29 cellular contexts compared by ENCODE assay signal in genomic region chr18:55868909-55869308, GRCh38.
DNase-seq lines count a peak whose midpoint lies in the region; ATAC-seq, FAIRE-seq and TF ChIP-seq lines count a peak whose summit lies in the region.
"Had no signal": no experiment of that assay in that cellular context is flagged by ENCODE, and none has a peak within 500 bp of the region (broad histone marks: within the 10 kb centered on the region; RNA-seq: fewer than 3 reads in every experiment).

No MANE protein-coding gene starts in this region.

- H3K9me2 ChIP-seq in SK-N-SH (no peaks in the 10 kb centered on the region), PC-3 (replicated peaks; ENCODE audit: low read length) (no peaks in the 10 kb centered on the region)

- H3K4me2 ChIP-seq in SK-N-SH (no peak overlapping the region), PC-3 (ENCODE audit: low read length) (no peak overlapping the region), smooth muscle cell (peak overlapping the region; percentile 29)
- H3K4me2 ChIP-seq: KMS-11 had no signal

- TF ChIP-seq CTCF in SK-N-SH (IDR thresholded peaks at IDR 0.05) (no peak), PC-3 (conservative IDR thresholded peaks at IDR 0.05; ENCODE audit: low read depth, low read length) (no peak), epithelial cell of esophagus (IDR thresholded peaks at IDR 0.05; ENCODE audit: insufficient read depth, low read depth, low read length, missing control alignments) (no peak), smooth muscle cell (IDR thresholded peaks at IDR 0.05; ENCODE audit: borderline replicate concordance, insufficient read depth, poor library complexity, severe bottlenecking) (no peak), colonic mucosa (IDR thresholded peaks at IDR 0.05) (no peak)

- ATAC-seq in SK-N-SH treated with all-trans-retinoic acid at 6 μM for 48 hours (peak; percentile 28; the same call in 1 of the 3 replicates), PC-3 (peak; percentile 88)
- ATAC-seq: right cardiac atrium; stimulated activated naive CD8-positive, alpha-beta T cell treated with anti-CD3 and anti-CD28 coated beads, Interleukin-15, amount 100 ng/mL, for 72 hours had no signal

- BruUV-seq in PC-3 (replicated peaks; lab: Mats Ljungman, UMichigan): no TSS peak

- H3K9ac ChIP-seq in SK-N-SH: no peak overlapping the region
- H3K9ac ChIP-seq in PC-3 (ENCODE audit: low read length): no peak overlapping the region
- H3K9ac ChIP-seq in smooth muscle cell (ENCODE audit: low read depth): no peak overlapping the region
- no peak overlapping the region for H3K9ac ChIP-seq in colonic mucosa (ENCODE audit: low read depth in 2 of 2, low read length in 2 of 2)
- H3K9ac ChIP-seq: KMS-11 had no signal

- H3K9me3 ChIP-seq in SK-N-SH: no peaks in the 10 kb centered on the region
- no peaks in the 10 kb centered on the region for H3K9me3 ChIP-seq in PC-3 (ENCODE audit: low read length)
- H3K9me3 ChIP-seq in smooth muscle cell (replicated peaks; ENCODE audit: low read depth): no peaks in the 10 kb centered on the region
- no peaks in the 10 kb centered on the region for H3K9me3 ChIP-seq in colonic mucosa
- H3K9me3 ChIP-seq: tibial artery had no signal

- H3K4me3 ChIP-seq in SK-N-SH (ENCODE audit: low read depth in 2 of 2, low read length in 1 of 2) (no peak overlapping the region), PC-3 (ENCODE audit: low read length) (no peak overlapping the region), epithelial cell of esophagus (ENCODE audit: low read length) (no peak overlapping the region), smooth muscle cell (no peak overlapping the region), colonic mucosa (no peak overlapping the region)
- H3K4me3 ChIP-seq: tibial artery had no signal

- peaks cover 10% of the 10 kb centered on the region for H3F3A ChIP-seq in SK-N-SH (replicated peaks; ENCODE audit: insufficient read depth)
- H3F3A ChIP-seq in PC-3 (ENCODE audit: low read length, unreplicated experiment): no peaks in the 10 kb centered on the region
- no peaks in the 10 kb centered on the region for H3F3A ChIP-seq in smooth muscle cell (ENCODE audit: low read depth)

- H3K27ac ChIP-seq in SK-N-SH (ENCODE audit: low read depth in 2 of 2, low read length in 1 of 2): peak overlapping the region in 1 of 2 experiments; percentile 43; a peak in 1 of 4 replicates
- no peak overlapping the region; the same call in 1 of the 2 replicates for H3K27ac ChIP-seq in PC-3 (ENCODE audit: low read length)
- no peak overlapping the region for H3K27ac ChIP-seq in smooth muscle cell (ENCODE audit: low read depth)
- no peak overlapping the region for H3K27ac ChIP-seq in colonic mucosa
- H3K27ac ChIP-seq: epithelial cell of prostate, KMS-11, tibial artery had no signal

- intact Hi-C loops in PC-3 (cut with micrococcal nuclease): no loop called here
- intact Hi-C loops in colonic mucosa (cut with DNase I): no loop called here
- intact Hi-C loops in activated CD4-positive, alpha-beta T cell treated with anti-CD3 and anti-CD28 coated beads, Interleukin-2, amount 10 ng/mL, durations not matched to agents 24 days and 14 days (cut with micrococcal nuclease): no loop called here

- no peaks in the 10 kb centered on the region for H3K4me1 Mint-ChIP-seq in activated CD4-positive, alpha-beta T cell treated with anti-CD3 and anti-CD28 coated beads, Interleukin-2, amount 10 ng/mL, durations not matched to agents 24 days and 14 days
- H3K4me1 Mint-ChIP-seq: B cell; CD8-positive, alpha-beta memory T cell; central memory CD8-positive, alpha-beta T cell; stimulated activated naive CD8-positive, alpha-beta T cell treated with anti-CD3 and anti-CD28 coated beads, Interleukin-15, amount 100 ng/mL, for 72 hours had no signal

- H3K4me3 Mint-ChIP-seq in activated CD4-positive, alpha-beta T cell treated with anti-CD3 and anti-CD28 coated beads, Interleukin-2, amount 10 ng/mL, durations not matched to agents 24 days and 14 days: no peak overlapping the region
- H3K4me3 Mint-ChIP-seq: B cell; CD8-positive, alpha-beta memory T cell; central memory CD8-positive, alpha-beta T cell; neural crest cell; stimulated activated naive CD8-positive, alpha-beta T cell treated with anti-CD3 and anti-CD28 coated beads, Interleukin-15, amount 100 ng/mL, for 72 hours had no signal

- no peaks in the 10 kb centered on the region for H3K36me3 Mint-ChIP-seq in activated CD4-positive, alpha-beta T cell treated with anti-CD3 and anti-CD28 coated beads, Interleukin-2, amount 10 ng/mL, durations not matched to agents 24 days and 14 days (ENCODE audit: low read depth)
- H3K36me3 Mint-ChIP-seq: CD8-positive, alpha-beta memory T cell had no signal

- H3K36me3 ChIP-seq in SK-N-SH (replicated peaks in 1 of 2; ENCODE audit: control insufficient read depth in 1 of 2, insufficient read depth in 2 of 2, low read length in 1 of 2) (no peaks in the 10 kb centered on the region), PC-3 (ENCODE audit: low read depth, low read length) (no peaks in the 10 kb centered on the region), smooth muscle cell (ENCODE audit: low read depth) (no peaks in the 10 kb centered on the region), colonic mucosa (no peaks in the 10 kb centered on the region)
- H3K36me3 ChIP-seq: tibial artery had no signal

- DNase-seq in SK-N-SH: no peak
- DNase-seq in PC-3: peak; percentile 58
- peak; percentile 46 for DNase-seq in epithelial cell of esophagus (ENCODE audit: low read depth)
- no peak for DNase-seq in smooth muscle cell (lab: John Stamatoyannopoulos, UW; ENCODE audit: unreplicated experiment)
- no peak for DNase-seq in colonic mucosa
- DNase-seq in GM19239 (ENCODE audit: insufficient read length, low spot score): no peak
- no peak for DNase-seq in activated CD4-positive, alpha-beta T cell treated with anti-CD3 and anti-CD28 coated beads, Interleukin-2, amount 10 ng/mL, durations not matched to agents 24 days and 14 days
- DNase-seq: 8988T; activated CD4-positive, alpha-beta T cell treated with anti-CD3 and anti-CD28 coated beads for 4 hours; activated naive CD4-positive, alpha-beta T cell treated with anti-CD3 and anti-CD28 coated beads, Interleukin-2, amount 50 U/mL, for 16 hours; activated T-cell treated with anti-CD3 and anti-CD28 coated beads, Interleukin-2, amount 50 U/mL, for 48 hours; CD8-positive, alpha-beta memory T cell; DMS53; kidney; NCI-H1694; NCI-H2171; NCI-H524; right cardiac atrium; stimulated activated CD4-positive, alpha-beta T cell treated with anti-CD3 and anti-CD28 coated beads, Interleukin-12 subunit alpha, Interleukin-12 subunit beta, amount 100 ng/mL, for 4 hours; stimulated activated CD4-positive, alpha-beta T cell treated with anti-CD3 and anti-CD28 coated beads, Interleukin-4, amount 100 ng/mL, for 24 hours; stimulated activated naive CD8-positive, alpha-beta T cell treated with anti-CD3 and anti-CD28 coated beads, Interleukin-15, amount 100 ng/mL, for 72 hours; tibial artery had no signal

- CTCF ChIA-PET in SK-N-SH (lab: Yijun Ruan, JAX) (no interaction called here), PC-3 (lab: Charles Lee) (no interaction called here)

- TF ChIP-seq RAD21 in SK-N-SH (IDR thresholded peaks at IDR 0.05; ENCODE audit: low read length): no peak

- 88% methylated on average over 1 of the region's 1 CpG for WGBS in SK-N-SH (ENCODE audit: low lambda C conversion rate)
- 60% methylated on average over 1 of the region's 1 CpG for WGBS in smooth muscle cell (ENCODE audit: low lambda C conversion rate)

- H3K79me2 ChIP-seq in SK-N-SH (ENCODE audit: insufficient read depth): no peaks in the 10 kb centered on the region
- H3K79me2 ChIP-seq in PC-3 (ENCODE audit: low read length): no peaks in the 10 kb centered on the region
- H3K79me2 ChIP-seq in smooth muscle cell (ENCODE audit: low read depth): no peaks in the 10 kb centered on the region

- no peak for FAIRE-seq in GM19239 (lab: Jason Lieb, UNC)
- FAIRE-seq: kidney, RCC 7860 had no signal

- POLR2A ChIA-PET in SK-N-SH (lab: Yijun Ruan, JAX): no interaction called here
- POLR2A ChIA-PET in PC-3 (lab: Charles Lee; ENCODE audit: unreplicated experiment): no interaction called here

- H3K4me1 ChIP-seq in SK-N-SH (ENCODE audit: control insufficient read depth in 1 of 2, insufficient read depth in 2 of 2, low read depth in 1 of 2, low read length in 1 of 2): peaks cover 7 to 8% of the 10 kb centered on the region in 2 experiments; a peak in 3 of 4 replicates
- peaks cover 20% of the 10 kb centered on the region for H3K4me1 ChIP-seq in PC-3 (ENCODE audit: insufficient read depth, low read length)
- H3K4me1 ChIP-seq in smooth muscle cell (ENCODE audit: low read depth): peaks cover 5% of the 10 kb centered on the region
- no peaks in the 10 kb centered on the region for H3K4me1 ChIP-seq in colonic mucosa

- no peaks in the 10 kb centered on the region for H3K9me3 Mint-ChIP-seq in activated CD4-positive, alpha-beta T cell treated with anti-CD3 and anti-CD28 coated beads, Interleukin-2, amount 10 ng/mL, durations not matched to agents 24 days and 14 days
- H3K9me3 Mint-ChIP-seq: neural crest cell had no signal

- no peaks in the 10 kb centered on the region for H3K27me3 ChIP-seq in SK-N-SH (ENCODE audit: insufficient read depth)
- no peaks in the 10 kb centered on the region for H3K27me3 ChIP-seq in PC-3 (ENCODE audit: low read length)
- no peaks in the 10 kb centered on the region for H3K27me3 ChIP-seq in smooth muscle cell (ENCODE audit: low read depth)
- H3K27me3 ChIP-seq in colonic mucosa: no peaks in the 10 kb centered on the region
- H3K27me3 ChIP-seq: tibial artery had no signal

- TF ChIP-seq EP300 in SK-N-SH (IDR thresholded peaks at IDR 0.05; ENCODE audit: borderline replicate concordance in 1 of 2, low read depth in 1 of 2, low read length in 1 of 2): no peak

- H3K27me3 Mint-ChIP-seq in activated CD4-positive, alpha-beta T cell treated with anti-CD3 and anti-CD28 coated beads, Interleukin-2, amount 10 ng/mL, durations not matched to agents 24 days and 14 days: no peaks in the 10 kb centered on the region
- H3K27me3 Mint-ChIP-seq: CD8-positive, alpha-beta memory T cell; central memory CD8-positive, alpha-beta T cell; stimulated activated naive CD8-positive, alpha-beta T cell treated with anti-CD3 and anti-CD28 coated beads, Interleukin-15, amount 100 ng/mL, for 72 hours had no signal

- no peak overlapping the region for H3K27ac Mint-ChIP-seq in activated CD4-positive, alpha-beta T cell treated with anti-CD3 and anti-CD28 coated beads, Interleukin-2, amount 10 ng/mL, durations not matched to agents 24 days and 14 days
- H3K27ac Mint-ChIP-seq: B cell; CD8-positive, alpha-beta memory T cell; stimulated activated naive CD8-positive, alpha-beta T cell treated with anti-CD3 and anti-CD28 coated beads, Interleukin-15, amount 100 ng/mL, for 72 hours had no signal

- H4K20me1 ChIP-seq in SK-N-SH (ENCODE audit: insufficient read depth) (no peaks in the 10 kb centered on the region), PC-3 (ENCODE audit: low read length) (no peaks in the 10 kb centered on the region), smooth muscle cell (ENCODE audit: low read depth) (no peaks in the 10 kb centered on the region)

- H2AFZ ChIP-seq in SK-N-SH (ENCODE audit: low read depth) (no peak overlapping the region), PC-3 (ENCODE audit: low read length) (no peak overlapping the region), smooth muscle cell (ENCODE audit: low read depth) (no peak overlapping the region)

TF ChIP-seq in SK-N-SH, 30 proteins besides CTCF, POLR2A, EP300 and RAD21 (continues in another document):
- no peak for TF ChIP-seq TEAD4 (IDR thresholded peaks at IDR 0.05; ENCODE audit: borderline replicate concordance, insufficient read depth)
- TF ChIP-seq RXRA (IDR thresholded peaks at IDR 0.05; ENCODE audit: borderline replicate concordance, low read depth): no peak

Comparison
In these comparisons a context has a peak if more than half of its experiments do, and no peak if none do; other contexts are left out.
1. DNase-seq: peak in PC-3 (single experiment) and epithelial cell of esophagus (single experiment); none in SK-N-SH (single experiment), smooth muscle cell (single experiment), colonic mucosa (single experiment), GM19239 (single experiment) and activated CD4-positive, alpha-beta T cell treated with anti-CD3 and anti-CD28 coated beads, Interleukin-2, amount 10 ng/mL, durations not matched to agents 24 days and 14 days (single experiment).